In genomic region chr2:235021752-235022151, GRCh38 we compare ENCODE assay signal across 15 cellular contexts.
DNase-seq lines count a peak whose midpoint lies in the region; ATAC-seq, FAIRE-seq and TF ChIP-seq lines count a peak whose summit lies in the region.
"Had no signal": no experiment of that assay in that cellular context is flagged by ENCODE, and none has a peak within 500 bp of the region (broad histone marks: within the 10 kb centered on the region; RNA-seq: fewer than 3 reads in every experiment).

No MANE protein-coding gene starts in this region.

- CTCF ChIA-PET in AG04449 (lab: Yijun Ruan, JAX), result no interaction called here

- no peak for TF ChIP-seq CTCF in AG04449 (IDR thresholded peaks at IDR 0.05; ENCODE audit: insufficient read depth, low read length, missing control alignments)
- TF ChIP-seq CTCF in astrocyte (IDR thresholded peaks at IDR 0.05; ENCODE audit: insufficient read depth, low read depth, low read length), result no peak
- TF ChIP-seq CTCF in gastroesophageal sphincter (IDR thresholded peaks at IDR 0.05), result no peak
- TF ChIP-seq CTCF in mucosa of descending colon (IDR thresholded peaks at IDR 0.05), result no peak

- H3K4me1 ChIP-seq in astrocyte (ENCODE audit: insufficient read depth, low read length) (peaks cover 57% of the 10 kb centered on the region), gastroesophageal sphincter (peaks cover 0 to 17% (median 6%) of the 10 kb centered on the region in 3 donors), mucosa of descending colon (ENCODE audit: low read depth) (peaks cover 10% of the 10 kb centered on the region)

- H2AFZ ChIP-seq in astrocyte (ENCODE audit: low read depth, low read length), result no peak overlapping the region

- H3K27ac Mint-ChIP-seq in astrocyte (ENCODE audit: unreplicated experiment), result peak overlapping the region; percentile 64
- H3K27ac Mint-ChIP-seq: natural killer cell treated with Interleukin-12 subunit alpha and Interleukin-12 subunit beta and Interleukin-15 and Interleukin-18, amount 100 ng/mL, for 72 hours had no signal

- 11 to 23% methylated on average over 2 of the region's 2 CpGs for WGBS in gastroesophageal sphincter (ENCODE audit: low coverage in 1 of 2), 2 donors

- peak; percentile 76 for FAIRE-seq in astrocyte (lab: Jason Lieb, UNC)
- FAIRE-seq: endometrium had no signal

- H3K36me3 ChIP-seq in astrocyte (ENCODE audit: insufficient read depth, low read length), result peaks cover 2% of the 10 kb centered on the region
- no peaks in the 10 kb centered on the region for H3K36me3 ChIP-seq in gastroesophageal sphincter
- no peaks in the 10 kb centered on the region for H3K36me3 ChIP-seq in mucosa of descending colon (ENCODE audit: low read depth)

- peaks cover 51% of the 10 kb centered on the region for H3K4me1 Mint-ChIP-seq in astrocyte (ENCODE audit: low read depth, unreplicated experiment)

- intact Hi-C loops in Right ventricle myocardium inferior (cut with DNase I) (no loop called here), mucosa of descending colon (cut with DNase I, micrococcal nuclease) (no loop called here)

- no peak for TF ChIP-seq POLR2A in gastroesophageal sphincter (IDR thresholded peaks at IDR 0.05)

- no peak for TF ChIP-seq EP300 in gastroesophageal sphincter (IDR thresholded peaks at IDR 0.05)

- H3K27me3 ChIP-seq in astrocyte (ENCODE audit: insufficient read depth, low read length) (no peaks in the 10 kb centered on the region), gastroesophageal sphincter (no peaks in the 10 kb centered on the region)

- peaks cover 71% of the 10 kb centered on the region for H4K20me1 ChIP-seq in astrocyte (ENCODE audit: insufficient read depth, low read length)

- peak; percentile 83 for DNase-seq in AG04449 (ENCODE audit: low read depth, low spot score)
- peak; percentile 34 for DNase-seq in HPDE6-E6E7 (ENCODE audit: extremely low spot score)
- DNase-seq in astrocyte (ENCODE audit: low read depth), result peak; percentile 89
- no peak for DNase-seq in Right ventricle myocardium inferior (ENCODE audit: missing footprints)
- DNase-seq in activated CD8-positive, alpha-beta memory T cell treated with anti-CD3 and anti-CD28 coated beads, Interleukin-2, amount 50 U/mL, for 4 hours, result no peak
- DNase-seq in T1000 (lab: John Stamatoyannopoulos, UW), result no peak
- DNase-seq in mucosa of descending colon, result no peak
- DNase-seq: GOT3, left cardiac atrium, NCI-H2029 treated with DMSO at 0.1 percent for 48 hours, T-helper 9 cell had no signal

- H3K36me3 Mint-ChIP-seq in astrocyte (ENCODE audit: low read depth, unreplicated experiment), result peaks cover 30% of the 10 kb centered on the region
- H3K36me3 Mint-ChIP-seq: natural killer cell treated with Interleukin-12 subunit alpha and Interleukin-12 subunit beta and Interleukin-15 and Interleukin-18, amount 100 ng/mL, for 72 hours had no signal

- no peaks in the 10 kb centered on the region for H3K9me3 ChIP-seq in astrocyte (ENCODE audit: insufficient read depth, low read depth, low read length)
- no peaks in the 10 kb centered on the region for H3K9me3 ChIP-seq in gastroesophageal sphincter
- no peaks in the 10 kb centered on the region for H3K9me3 ChIP-seq in mucosa of descending colon

- ATAC-seq in gastroesophageal sphincter (peak; percentile 22), Right ventricle myocardium inferior (no peak), mucosa of descending colon (no peak)
- ATAC-seq: left cardiac atrium; natural killer cell treated with Interleukin-12 subunit alpha and Interleukin-12 subunit beta and Interleukin-15 and Interleukin-18, amount 100 ng/mL, for 72 hours had no signal

- no peak overlapping the region for H3K4me3 Mint-ChIP-seq in astrocyte (ENCODE audit: unreplicated experiment)
- H3K4me3 Mint-ChIP-seq: natural killer cell treated with Interleukin-12 subunit alpha and Interleukin-12 subunit beta and Interleukin-15 and Interleukin-18, amount 100 ng/mL, for 72 hours had no signal

- H3K27me3 Mint-ChIP-seq in astrocyte (ENCODE audit: low read depth, unreplicated experiment), result no peaks in the 10 kb centered on the region

- H3K4me2 ChIP-seq in astrocyte (ENCODE audit: low read length), result peak overlapping the region; percentile 22

- H3K27ac ChIP-seq in astrocyte (ENCODE audit: low read depth, low read length), result peak overlapping the region; percentile 69
- H3K27ac ChIP-seq in gastroesophageal sphincter, result no peak overlapping the region
- H3K27ac ChIP-seq: C4-2B had no signal

- POLR2A ChIA-PET in AG04449 (lab: Yijun Ruan, JAX), result no interaction called here

- no peaks in the 10 kb centered on the region for H3K9me3 Mint-ChIP-seq in astrocyte (ENCODE audit: unreplicated experiment)
- H3K9me3 Mint-ChIP-seq: natural killer cell treated with Interleukin-12 subunit alpha and Interleukin-12 subunit beta and Interleukin-15 and Interleukin-18, amount 100 ng/mL, for 72 hours had no signal

- H3K4me3 ChIP-seq in AG04449 (ENCODE audit: low read depth, low read length) (no peak overlapping the region), astrocyte (ENCODE audit: insufficient read depth, low read depth, low read length) (no peak overlapping the region), gastroesophageal sphincter (no peak overlapping the region), mucosa of descending colon (no peak overlapping the region)

- peaks cover 96% of the 10 kb centered on the region for H3K79me2 ChIP-seq in astrocyte (ENCODE audit: insufficient read depth, low read length)

- H3K9ac ChIP-seq in astrocyte (ENCODE audit: low read length), result peak overlapping the region; percentile 2

Comparison
In these comparisons a context has a peak if more than half of its experiments do, and no peak if none do; other contexts are left out.
1. DNase-seq: peak in AG04449 (single experiment), HPDE6-E6E7 (single experiment) and astrocyte (single experiment); none in Right ventricle myocardium inferior (single experiment), activated CD8-positive, alpha-beta memory T cell treated with anti-CD3 and anti-CD28 coated beads, Interleukin-2, amount 50 U/mL, for 4 hours (single experiment), T1000 (single experiment) and mucosa of descending colon (0 of 3).